Comparison of ENCODE assay signal across 8 cellular contexts in the genomic region with DNA sequence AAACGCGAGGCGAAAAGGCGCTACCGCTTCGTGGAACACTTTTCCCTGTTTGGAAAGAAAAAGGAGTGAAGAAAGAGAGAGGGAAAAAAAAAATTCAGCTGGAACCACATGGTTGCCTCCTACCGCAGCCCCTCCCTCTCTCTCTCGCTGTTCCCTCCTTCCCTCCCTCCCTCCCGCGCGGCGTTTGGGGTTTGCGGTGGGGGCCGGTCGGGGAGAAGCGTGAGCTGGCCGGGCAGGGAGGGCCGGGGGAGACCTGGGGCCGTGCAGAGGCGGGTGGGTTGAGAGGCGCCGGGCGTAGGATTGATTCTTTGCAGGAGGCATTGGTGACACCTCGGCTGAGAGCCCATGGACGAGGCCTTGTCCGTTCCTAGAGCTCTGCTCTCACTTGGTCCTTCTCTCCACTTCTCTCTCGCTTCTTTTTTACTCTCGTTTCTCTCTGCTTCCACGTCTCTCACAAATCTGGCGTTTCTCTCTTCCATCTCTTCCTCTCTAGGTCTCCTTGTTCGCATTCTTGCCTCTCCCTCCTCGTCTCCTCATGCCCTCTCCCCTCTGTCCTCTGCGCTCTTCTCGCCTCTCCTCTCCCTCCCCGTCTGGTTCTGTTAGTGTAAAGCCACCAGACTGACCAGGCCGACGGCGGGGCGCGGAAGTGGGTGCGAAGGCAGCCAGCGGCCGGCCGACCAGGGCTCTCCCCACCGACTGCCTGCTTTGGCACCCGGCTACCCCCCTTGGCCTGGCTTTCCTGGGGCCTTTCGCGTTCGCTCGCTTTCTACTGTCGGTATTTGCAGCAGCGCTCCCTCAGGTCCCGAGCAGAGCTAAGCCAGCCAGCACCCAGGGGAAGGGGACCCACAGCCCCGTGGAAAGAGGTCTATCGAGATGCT. TPM values are rescaled to one million over a fixed set of nuclear protein-coding genes. Genes with fewer than 3 reads are reported as not detected.
DNase-seq lines count a peak whose midpoint lies in the region; ATAC-seq, FAIRE-seq and TF ChIP-seq lines count a peak whose summit lies in the region.

Gene CLMP, minus strand, starts transcription at position 67 of the 878 bp plus-strand sequence. CDS start 308 bp downstream, outside the sequence.

- peak within 1 kb of the TSS; percentile 98 for H3K18ac ChIP-seq in mesendoderm (ENCODE audit: low read length)

- H3K56ac ChIP-seq in mesendoderm (ENCODE audit: low read length): peak within 1 kb of the TSS; percentile 97

- H3K36me3 ChIP-seq in Peyer's patch (no peaks in the 10 kb centered on the region), mesendoderm (ENCODE audit: control insufficient read depth, insufficient read depth, low read length) (no peaks in the 10 kb centered on the region), thyroid gland (no peaks in the 10 kb centered on the region)
- no peaks in the 10 kb centered on the region for H3K36me3 ChIP-seq in effector memory CD4-positive, alpha-beta T cell (ENCODE audit: control insufficient read depth, insufficient read depth, low read length)

- H3K79me1 ChIP-seq in mesendoderm (ENCODE audit: low read length): peaks cover 23% of the 10 kb centered on the region

- H3K4me2 ChIP-seq in mesendoderm (ENCODE audit: low read length): peak within 1 kb of the TSS; percentile 96

- H3K27me3 ChIP-seq in Peyer's patch (no peaks in the 10 kb centered on the region), mesendoderm (ENCODE audit: insufficient read depth, low read length, poor library complexity) (no peaks in the 10 kb centered on the region), thyroid gland (no peaks in the 10 kb centered on the region)
- peaks cover 20% of the 10 kb centered on the region for H3K27me3 ChIP-seq in effector memory CD4-positive, alpha-beta T cell (replicated peaks; ENCODE audit: control insufficient read depth, insufficient read depth, low read length, poor library complexity, severe bottlenecking)

- peak; percentile 33 for DNase-seq in GM12891 (ENCODE audit: insufficient read length, low spot score)
- peak in 1 of 3 donors; percentile 60 for DNase-seq in Peyer's patch
- no peak for DNase-seq in effector memory CD4-positive, alpha-beta T cell
- DNase-seq in mesendoderm: peak; percentile 89
- peak; percentile 48 to 61 for DNase-seq in thyroid gland
- DNase-seq in hippocampal formation (lab: John Stamatoyannopoulos, UW): no peak

- no CpG with 5 or more reads among the region's 55 CpGs for WGBS in mesendoderm (ENCODE audit: extremely low coverage, insufficient coverage, low lambda C conversion rate)
- 15 to 17% methylated on average over 53 of the region's 55 CpGs for WGBS in thyroid gland, 2 donors

- H2BK120ac ChIP-seq in mesendoderm (ENCODE audit: low read depth, low read length): peak within 1 kb of the TSS; percentile 75

- peak within 1 kb of the TSS; percentile 59 to 89 (median 78) for H3K27ac ChIP-seq in Peyer's patch
- no peak within 1 kb of the TSS for H3K27ac ChIP-seq in effector memory CD4-positive, alpha-beta T cell (ENCODE audit: insufficient read depth, low read length, poor library complexity, severe bottlenecking)
- peak within 1 kb of the TSS; percentile 98 for H3K27ac ChIP-seq in mesendoderm (ENCODE audit: low read depth, low read length)
- H3K27ac ChIP-seq in thyroid gland: peak within 1 kb of the TSS in 2 of 3 donors; percentile 1 to 20

- no peak for FAIRE-seq in GM12891 (lab: Jason Lieb, UNC)

- H3K4me1 ChIP-seq in Peyer's patch (peaks cover 0 to 23% (median 0%) of the 10 kb centered on the region in 4 donors), mesendoderm (ENCODE audit: control insufficient read depth, low read depth, low read length) (peaks cover 21% of the 10 kb centered on the region), thyroid gland (peaks cover 0 to 10% of the 10 kb centered on the region in 2 donors)
- H3K4me1 ChIP-seq in effector memory CD4-positive, alpha-beta T cell (ENCODE audit: control insufficient read depth, insufficient read depth, low read length, poor library complexity, severe bottlenecking): peaks cover 9% of the 10 kb centered on the region

- intact Hi-C loops in thyroid gland (cut with DNase I): no loop called here

- peak within 1 kb of the TSS; percentile 92 for H3K23ac ChIP-seq in mesendoderm (ENCODE audit: low read length)

- no peak within 1 kb of the TSS for H4K8ac ChIP-seq in mesendoderm (ENCODE audit: low read depth, low read length)

- no peak for TF ChIP-seq CTCF in Peyer's patch (IDR thresholded peaks at IDR 0.05)
- TF ChIP-seq CTCF in thyroid gland (IDR thresholded peaks at IDR 0.05): no peak

- no peak within 1 kb of the TSS for H2BK15ac ChIP-seq in mesendoderm (replicated peaks; ENCODE audit: low read depth)

- H3K4me3 ChIP-seq in Peyer's patch (peak within 1 kb of the TSS; percentile 26 to 52 (median 42)), mesendoderm (ENCODE audit: low read length) (peak within 1 kb of the TSS; percentile 80), thyroid gland (replicated peaks in 1 of 3) (peak within 1 kb of the TSS in 2 of 3 donors; percentile 27 to 37)
- peak within 1 kb of the TSS; percentile 35 for H3K4me3 ChIP-seq in effector memory CD4-positive, alpha-beta T cell (ENCODE audit: insufficient read depth, low read depth, low read length, poor library complexity, severe bottlenecking)

- H3K4ac ChIP-seq in mesendoderm (ENCODE audit: low read depth, low read length): peak within 1 kb of the TSS; percentile 90

- H3K9me3 ChIP-seq in Peyer's patch: no peaks in the 10 kb centered on the region
- H3K9me3 ChIP-seq in effector memory CD4-positive, alpha-beta T cell (ENCODE audit: control insufficient read depth, low read length): no peaks in the 10 kb centered on the region
- no peaks in the 10 kb centered on the region for H3K9me3 ChIP-seq in thyroid gland

- TF ChIP-seq POLR2A in GM12891 (IDR thresholded peaks at IDR 0.05; ENCODE audit: low read depth, low read length): no peak
- TF ChIP-seq POLR2A in Peyer's patch (IDR thresholded peaks at IDR 0.05): no peak
- TF ChIP-seq POLR2A in thyroid gland (IDR thresholded peaks at IDR 0.05): no peak

- H4K5ac ChIP-seq in mesendoderm (ENCODE audit: low read length): peak within 1 kb of the TSS; percentile 21

- peak within 1 kb of the TSS; percentile 90 for H3K9ac ChIP-seq in mesendoderm (ENCODE audit: low read length)

- ATAC-seq in GM21515 (IDR thresholded peaks at IDR 0.05; ENCODE audit: unreplicated experiment) (no peak), GM19023 (IDR thresholded peaks at IDR 0.05; ENCODE audit: unreplicated experiment) (no peak)

- peak within 1 kb of the TSS; percentile 93 for H2BK5ac ChIP-seq in mesendoderm (ENCODE audit: low read length)

- H3K79me2 ChIP-seq in mesendoderm (ENCODE audit: control insufficient read depth, insufficient read depth, low read length): peaks cover 32% of the 10 kb centered on the region

- peak within 1 kb of the TSS; percentile 94 for H2AK5ac ChIP-seq in mesendoderm (ENCODE audit: low read length)

TF ChIP-seq in GM12891, 5 proteins besides CTCF, POLR2A, EP300 and RAD21:
- TF ChIP-seq SPI1 (IDR thresholded peaks at IDR 0.05; ENCODE audit: low read depth, low read length): no peak
- TF ChIP-seq TAF1 (IDR thresholded peaks at IDR 0.05; ENCODE audit: low read depth, low read length): no peak
- no peak for TF ChIP-seq POU2F2 (IDR thresholded peaks at IDR 0.05; ENCODE audit: low read depth, low read length)
- TF ChIP-seq PAX5 (IDR thresholded peaks at IDR 0.05; ENCODE audit: insufficient read depth, low read length, severe bottlenecking): no peak
- no peak for TF ChIP-seq POLR2AphosphoS5 (IDR thresholded peaks at IDR 0.05; ENCODE audit: low read depth, low read length)

RNA-seq across cellular contexts. Expression of gene CLMP, which starts in this region (rescaled TPM):
- polyA plus RNA-seq in GM12891 (2012; ENCODE audit: low read depth, missing spikeins): not detected
- total RNA-seq in Peyer's patch: 10 to 100 TPM in 3 of 4 donors, 1 to 10 TPM in 1; 8.4 to 48.7 (median 13.2) TPM
- polyA plus RNA-seq in mesendoderm (2013, experiment 1 of 2): 35.1 TPM
- polyA plus RNA-seq in mesendoderm (2013, experiment 2 of 2): 38.9 TPM
- 10 to 100 TPM in 2 of 4 donors, 1 to 10 TPM in 2; 4.9 to 13.2 (median 9.3) TPM for total RNA-seq in thyroid gland

Comparison
In these comparisons a context has a peak if more than half of its experiments do, and no peak if none do; other contexts are left out.
1. DNase-seq: peak in GM12891 (single experiment), mesendoderm (single experiment) and thyroid gland (2 of 2); none in effector memory CD4-positive, alpha-beta T cell (0 of 3) and hippocampal formation (0 of 2).
2. Peak in every context shown above with its lines, with median percentiles within 50 percentile points of each other: H3K4me3 ChIP-seq.